8 cellular contexts compared by ENCODE assay signal in genomic region chr17:29569245-29569950, GRCh38. TPM values are rescaled to one million over a fixed set of nuclear protein-coding genes. Genes with fewer than 3 reads are reported as not detected.
DNase-seq lines count a peak whose midpoint lies in the region; ATAC-seq and TF ChIP-seq lines count a peak whose summit lies in the region.

No MANE protein-coding gene starts in this region.

- peak in 3 of 5 donors; percentile 10 to 28 (median 20) for DNase-seq in heart left ventricle
- DNase-seq in Right ventricle myocardium superior = no peak
- no peak for DNase-seq in activated naive CD8-positive, alpha-beta T cell treated with anti-CD3 and anti-CD28 coated beads, Interleukin-2, amount 50 U/mL, for 24 hours
- no peak for DNase-seq in thoracic aorta (ENCODE audit: low spot score)
- no peak for DNase-seq in midbrain (lab: John Stamatoyannopoulos, UW)

- TF ChIP-seq POLR2A in heart left ventricle (IDR thresholded peaks at IDR 0.05) = no peak

- H3K9me3 ChIP-seq in heart left ventricle = no peaks in the 10 kb centered on the region
- H3K9me3 ChIP-seq in thoracic aorta = no peaks in the 10 kb centered on the region

- H3K27me3 ChIP-seq in heart left ventricle (no peaks in the 10 kb centered on the region), layer of hippocampus (ENCODE audit: control insufficient read depth, insufficient read depth, low read length) (no peaks in the 10 kb centered on the region), thoracic aorta (replicated peaks; ENCODE audit: insufficient read depth) (no peaks in the 10 kb centered on the region)

- H3K36me3 Mint-ChIP-seq in activated naive CD8-positive, alpha-beta T cell treated with anti-CD3 and anti-CD28 coated beads, Interleukin-2, amount 50 U/mL, for 24 hours (ENCODE audit: low read depth) = peaks cover 6% of the 10 kb centered on the region

- H3K27ac Mint-ChIP-seq in activated naive CD8-positive, alpha-beta T cell treated with anti-CD3 and anti-CD28 coated beads, Interleukin-2, amount 50 U/mL, for 24 hours = peak overlapping the region; percentile 73

- H3K4me1 ChIP-seq in heart left ventricle = peaks cover 5 to 71% (median 41%) of the 10 kb centered on the region in 12 donors
- peaks cover 9 to 54% of the 10 kb centered on the region in 2 donors for H3K4me1 ChIP-seq in thoracic aorta (ENCODE audit: control insufficient read depth in 1 of 2, low read depth in 2 of 2)

- ATAC-seq in heart left ventricle (no peak), Right ventricle myocardium superior (ENCODE audit: poor library complexity) (no peak), thoracic aorta (ENCODE audit: insufficient number of reproducible peaks, low FRiP score, low read depth) (no peak), HG03135 (IDR thresholded peaks at IDR 0.05; ENCODE audit: unreplicated experiment) (no peak), HG02798 (IDR thresholded peaks at IDR 0.05; ENCODE audit: poor library complexity, unreplicated experiment) (no peak)
- ATAC-seq in activated naive CD8-positive, alpha-beta T cell treated with anti-CD3 and anti-CD28 coated beads, Interleukin-2, amount 50 U/mL, for 24 hours = no peak

- H3K36me3 ChIP-seq in heart left ventricle (peaks cover 0 to 13% (median 9%) of the 10 kb centered on the region in 9 donors), thoracic aorta (peaks cover 6% of the 10 kb centered on the region)

- no peak for TF ChIP-seq CTCF in heart left ventricle (IDR thresholded peaks at IDR 0.05)
- TF ChIP-seq CTCF in thoracic aorta (IDR thresholded peaks at IDR 0.05) = no peak

- H3K4me1 Mint-ChIP-seq in activated naive CD8-positive, alpha-beta T cell treated with anti-CD3 and anti-CD28 coated beads, Interleukin-2, amount 50 U/mL, for 24 hours = peaks cover 31% of the 10 kb centered on the region

- H3K4me3 Mint-ChIP-seq in activated naive CD8-positive, alpha-beta T cell treated with anti-CD3 and anti-CD28 coated beads, Interleukin-2, amount 50 U/mL, for 24 hours = peak overlapping the region; percentile 94

- intact Hi-C loops in heart left ventricle (cut with DNase I) = loop anchor here in 2 of 10 donors (2.0 to 10.0 kb wide), 3 partner anchors 19 to 915 kb away; partner anchors contain the start of gene GIT1 (in 1 of the 2)
- intact Hi-C loops in Right ventricle myocardium superior (cut with DNase I) = no loop called here

- H3K27ac ChIP-seq in heart left ventricle = peak overlapping the region; percentile 66 to 93 (median 88)
- peak overlapping the region; percentile 74 for H3K27ac ChIP-seq in layer of hippocampus (ENCODE audit: low read depth, low read length)
- H3K27ac ChIP-seq in thoracic aorta = peak overlapping the region; percentile 82 to 93

- H3K9me3 Mint-ChIP-seq in activated naive CD8-positive, alpha-beta T cell treated with anti-CD3 and anti-CD28 coated beads, Interleukin-2, amount 50 U/mL, for 24 hours = no peaks in the 10 kb centered on the region

- H3K27me3 Mint-ChIP-seq in activated naive CD8-positive, alpha-beta T cell treated with anti-CD3 and anti-CD28 coated beads, Interleukin-2, amount 50 U/mL, for 24 hours = no peaks in the 10 kb centered on the region

- peak overlapping the region; percentile 49 to 86 (median 81) for H3K4me3 ChIP-seq in heart left ventricle
- H3K4me3 ChIP-seq in thoracic aorta = peak overlapping the region; percentile 92

- WGBS in heart left ventricle, 4 donors = 59 to 75% (median 64%) methylated on average over 13 to 14 of the region's 14 CpGs

RNA-seq across cellular contexts. Expression of gene TP53I13, which starts 0.9 kb away (rescaled TPM):
- 10 to 100 TPM; 23.8 to 65.5 (median 38.3) TPM for total RNA-seq in heart left ventricle
- 10 to 100 TPM; 65.1 to 93.0 TPM for polyA plus RNA-seq in heart left ventricle
- 39.2 TPM for total RNA-seq in Right ventricle myocardium superior
- 10 to 100 TPM; 54.4 to 92.6 TPM for total RNA-seq in thoracic aorta

RNA-seq across cellular contexts. Expression of gene ABHD15, which starts 2.6 kb away (rescaled TPM):
- 10 to 100 TPM in 2 of 9 donors, 1 to 10 TPM in 7; 5.3 to 13.1 (median 9.0) TPM for total RNA-seq in heart left ventricle
- polyA plus RNA-seq in heart left ventricle = 1 to 10 TPM; 4.0 to 8.2 TPM
- 7.0 TPM for total RNA-seq in Right ventricle myocardium superior
- total RNA-seq in thoracic aorta = 10 to 100 TPM; 11.3 to 24.0 TPM

RNA-seq across cellular contexts. Expression of gene GIT1, which starts 20.1 kb away (rescaled TPM):
- total RNA-seq in heart left ventricle = 10 to 100 TPM; 23.1 to 52.9 (median 31.4) TPM
- polyA plus RNA-seq in heart left ventricle = 10 to 100 TPM; 23.0 to 37.8 TPM
- 28.5 TPM for total RNA-seq in Right ventricle myocardium superior
- 10 to 100 TPM; 24.1 to 35.3 TPM for total RNA-seq in thoracic aorta

RNA-seq across cellular contexts. Expression of gene ANKRD13B, which starts 23.5 kb away (rescaled TPM):
- total RNA-seq in heart left ventricle (1 to 10 TPM; 4.4 to 9.9 (median 6.1) TPM), Right ventricle myocardium superior (9.3 TPM), thoracic aorta (10 to 100 TPM; 11.5 to 35.5 TPM)
- 10 to 100 TPM in 1 of 2 donors, 1 to 10 TPM in 1; 4.1 to 12.7 TPM for polyA plus RNA-seq in heart left ventricle

RNA-seq across cellular contexts. Expression of gene CORO6, which starts 53.3 kb away (rescaled TPM):
- total RNA-seq in heart left ventricle = 100 to 1,000 TPM in 3 of 9 donors, 10 to 100 TPM in 6; 72.1 to 115 (median 95.5) TPM
- 10 to 100 TPM; 50.7 to 96.2 TPM for polyA plus RNA-seq in heart left ventricle
- total RNA-seq in Right ventricle myocardium superior = 83.6 TPM
- total RNA-seq in thoracic aorta = 10 to 100 TPM; 35.5 to 55.0 TPM

Comparison
In these comparisons a context has a peak if more than half of its experiments do, and no peak if none do; other contexts are left out.
1. DNase-seq: peak in heart left ventricle (3 of 5); none in Right ventricle myocardium superior (single experiment), activated naive CD8-positive, alpha-beta T cell treated with anti-CD3 and anti-CD28 coated beads, Interleukin-2, amount 50 U/mL, for 24 hours (single experiment), thoracic aorta (single experiment) and midbrain (single experiment).
2. Peak in every context shown above with its lines, with median percentiles within 50 percentile points of each other: H3K27ac ChIP-seq.